Comparison of ENCODE assay signal across 1 cellular context in genomic region chr12:106498056-106498455, GRCh38.
TF ChIP-seq lines count a peak whose summit lies in the region.

No MANE protein-coding gene starts in this region.

TF ChIP-seq in WTC11, 78 proteins besides CTCF, POLR2A, EP300 and RAD21 (continued from another document):
- TF ChIP-seq CDX4 (CRISPR knock-in tag; IDR thresholded peaks at IDR 0.05; ENCODE audit: borderline replicate concordance) (no peak), ATF3 (CRISPR knock-in tag; conservative IDR thresholded peaks at IDR 0.05) (no peak)
